In the genomic region with DNA sequence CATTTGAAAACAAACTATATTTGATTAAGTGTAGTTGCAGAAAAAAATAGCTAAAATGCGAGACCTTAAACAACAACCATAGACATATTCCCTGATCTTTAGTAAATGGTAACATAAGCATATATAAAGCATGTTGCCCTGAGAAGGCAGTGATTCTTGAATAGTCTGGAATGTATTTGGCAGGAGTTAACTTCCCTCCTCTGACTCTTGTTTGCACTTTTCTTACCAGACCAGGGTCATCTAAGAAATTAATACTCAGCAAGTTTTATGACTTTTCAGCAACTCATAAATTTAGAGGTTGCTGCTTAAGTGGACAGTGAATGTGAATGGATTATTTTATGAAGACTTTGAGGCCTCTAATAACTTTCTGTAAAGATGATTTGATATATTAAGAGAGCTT, we compare ENCODE assay signal across 23 cellular contexts. TPM values are rescaled to one million over a fixed set of nuclear protein-coding genes. Genes with fewer than 3 reads are reported as not detected.
DNase-seq lines count a peak whose midpoint lies in the region; ATAC-seq, FAIRE-seq and TF ChIP-seq lines count a peak whose summit lies in the region.
"Had no signal": no experiment of that assay in that cellular context is flagged by ENCODE, and none has a peak within 500 bp of the region (broad histone marks: within the 10 kb centered on the region; RNA-seq: fewer than 3 reads in every experiment).

No MANE protein-coding gene starts in this region.

- no peak overlapping the region for H3K4me2 ChIP-seq in A549
- no peak overlapping the region for H3K4me2 ChIP-seq in fibroblast of lung (ENCODE audit: extremely low read depth, insufficient read depth, low read length)
- H3K4me2 ChIP-seq: BLaER1 treated with 17β-estradiol and CSF1 and Interleukin-3, amounts not matched to agents 10 nM and 100 nM; KMS-11 had no signal

- FAIRE-seq in A549 (lab: Jason Lieb, UNC) (no peak), pancreas (lab: Jason Lieb, UNC) (no peak)
- FAIRE-seq: GM12878, RCC 7860 had no signal

- no peaks in the 10 kb centered on the region for H3K9me3 Mint-ChIP-seq in endothelial cell (ENCODE audit: unreplicated experiment)
- H3K9me3 Mint-ChIP-seq: CD4-positive, alpha-beta T cell; HFFc6 had no signal

- H3K79me2 ChIP-seq in fibroblast of lung (ENCODE audit: control insufficient read depth, insufficient read depth, low read length): no peaks in the 10 kb centered on the region

- H3K27me3 Mint-ChIP-seq in endothelial cell (ENCODE audit: unreplicated experiment): no peaks in the 10 kb centered on the region
- H3K27me3 Mint-ChIP-seq: CD4-positive, alpha-beta T cell had no signal

- H3K36me3 ChIP-seq in adipocyte (ENCODE audit: control insufficient read depth, insufficient read depth, low read length, severe bottlenecking): no peaks in the 10 kb centered on the region
- no peaks in the 10 kb centered on the region for H3K36me3 ChIP-seq in fibroblast of lung (ENCODE audit: control insufficient read depth, insufficient read depth, low read length)
- no peaks in the 10 kb centered on the region for H3K36me3 ChIP-seq in pancreas
- H3K36me3 ChIP-seq in ovary: no peaks in the 10 kb centered on the region
- H3K36me3 ChIP-seq: BLaER1 treated with 17β-estradiol and CSF1 and Interleukin-3, amounts not matched to agents 10 nM and 100 nM; HAP-1 had no signal

- ATAC-seq in A549: no peak
- ATAC-seq in pancreas: peak in 3 of 4 donors; percentile 47 to 69 (median 68)
- ATAC-seq: GM12878 had no signal

- no peak for TF ChIP-seq POLR2A in A549 (IDR thresholded peaks at IDR 0.05; ENCODE audit: low read length)
- no peak for TF ChIP-seq POLR2A in ovary (IDR thresholded peaks at IDR 0.05)

- H3K4me1 Mint-ChIP-seq in endothelial cell (ENCODE audit: unreplicated experiment): no peaks in the 10 kb centered on the region

- no peaks in the 10 kb centered on the region for H4K20me1 ChIP-seq in fibroblast of lung (ENCODE audit: control insufficient read depth, extremely low read depth, insufficient read depth, low read length)
- H4K20me1 ChIP-seq: BLaER1 treated with 17β-estradiol and CSF1 and Interleukin-3, amounts not matched to agents 10 nM and 100 nM had no signal

- POLR2A ChIA-PET in A549 (lab: Yijun Ruan, JAX): no interaction called here

- TF ChIP-seq CTCF in A549 (IDR thresholded peaks at IDR 0.05) (no peak), fibroblast of lung (conservative IDR thresholded peaks at IDR 0.05 in 1 of 2, IDR thresholded peaks at IDR 0.05 in 1 of 2; ENCODE audit: low read depth in 1 of 2, low read length in 2 of 2) (no peak), pancreas (IDR thresholded peaks at IDR 0.05) (no peak), ovary (IDR thresholded peaks at IDR 0.05) (no peak), endothelial cell (IDR thresholded peaks at IDR 0.05; ENCODE audit: unreplicated experiment) (no peak)

- TF ChIP-seq EP300 in A549 (IDR thresholded peaks at IDR 0.05): no peak
- TF ChIP-seq EP300 in ovary (IDR thresholded peaks at IDR 0.05): no peak

- no peak overlapping the region for H2AFZ ChIP-seq in fibroblast of lung (ENCODE audit: low read length)

- WGBS in A549 (ENCODE audit: missing lambda C conversion rate): 80% methylated on average over 1 of the region's 1 CpG
- 90 to 95% methylated on average over 1 of the region's 1 CpG for WGBS in pancreas, 2 donors
- WGBS in ovary, 3 donors: 63 to 83% (median 69%) methylated on average over 1 of the region's 1 CpG

- H3K27me3 ChIP-seq in adipocyte (replicated peaks; ENCODE audit: control insufficient read depth, insufficient read depth, low read length) (no peaks in the 10 kb centered on the region), fibroblast of lung (ENCODE audit: control insufficient read depth, insufficient read depth, low read length) (no peaks in the 10 kb centered on the region), pancreas (no peaks in the 10 kb centered on the region), ovary (no peaks in the 10 kb centered on the region)
- H3K27me3 ChIP-seq: BLaER1 treated with 17β-estradiol and CSF1 and Interleukin-3, amounts not matched to agents 10 nM and 100 nM had no signal

- CTCF ChIA-PET in A549 (lab: Yijun Ruan, JAX): no interaction called here

- H3K27ac Mint-ChIP-seq in endothelial cell (ENCODE audit: unreplicated experiment): no peak overlapping the region
- H3K27ac Mint-ChIP-seq: CD4-positive, alpha-beta T cell; HFFc6 had no signal

- H3K9me3 ChIP-seq in A549 (no peaks in the 10 kb centered on the region), adipocyte (ENCODE audit: control insufficient read depth, low read length) (no peaks in the 10 kb centered on the region), fibroblast of lung (ENCODE audit: control insufficient read depth, insufficient read depth, low read depth, low read length) (no peaks in the 10 kb centered on the region), pancreas (no peaks in the 10 kb centered on the region), ovary (no peaks in the 10 kb centered on the region)
- H3K9me3 ChIP-seq: BLaER1 treated with 17β-estradiol and CSF1 and Interleukin-3, amounts not matched to agents 10 nM and 100 nM; HAP-1 had no signal

- H3K36me3 Mint-ChIP-seq in endothelial cell (ENCODE audit: low read depth, unreplicated experiment): no peaks in the 10 kb centered on the region

- intact Hi-C loops in pancreas (cut with DNase I): no loop called here
- intact Hi-C loops in ovary (cut with DNase I): no loop called here

- H3K4me3 Mint-ChIP-seq in endothelial cell (ENCODE audit: unreplicated experiment): no peak overlapping the region
- H3K4me3 Mint-ChIP-seq: CD4-positive, alpha-beta T cell; HFFc6 had no signal

- H3K9ac ChIP-seq in adipocyte (ENCODE audit: low read length) (no peak overlapping the region), fibroblast of lung (ENCODE audit: insufficient read depth, low read length) (no peak overlapping the region)
- H3K9ac ChIP-seq: BLaER1 treated with 17β-estradiol and CSF1 and Interleukin-3, amounts not matched to agents 10 nM and 100 nM; KMS-11 had no signal

- H3K4me1 ChIP-seq in A549 (no peaks in the 10 kb centered on the region), adipocyte (ENCODE audit: control insufficient read depth, insufficient read depth, low read length) (peaks cover 31% of the 10 kb centered on the region), fibroblast of lung (ENCODE audit: control insufficient read depth, extremely low read depth, insufficient read depth, low read length) (no peaks in the 10 kb centered on the region), pancreas (peaks cover 7 to 18% (median 14%) of the 10 kb centered on the region in 3 donors), ovary (ENCODE audit: insufficient read depth) (no peaks in the 10 kb centered on the region)
- H3K4me1 ChIP-seq: BLaER1 treated with 17β-estradiol and CSF1 and Interleukin-3, amounts not matched to agents 10 nM and 100 nM; HAP-1 had no signal

- DNase-seq in A549 (ENCODE audit: low read depth in 1 of 2, low spot score in 1 of 2) (no peak), adipocyte (ENCODE audit: low read depth) (peak; percentile 29), fibroblast of lung (ENCODE audit: low read depth in 2 of 2) (peak; percentile 12 to 36), pancreas (no peak), ovary (no peak), endothelial cell (ENCODE audit: low spot score) (no peak)
- DNase-seq in stimulated activated CD4-positive, alpha-beta T cell treated with anti-CD3 and anti-CD28 coated beads, Interleukin-15, amount 100 ng/mL, for 24 hours: no peak
- DNase-seq: AML-193; CD4-positive, alpha-beta T cell; COR-L47; GOT3; HFFc6; IMR-90; NCI-H1048; NCI-H1694; OCI-M1; SIG-M5 had no signal

- H3K27ac ChIP-seq in A549 (no peak overlapping the region), fibroblast of lung (ENCODE audit: insufficient read depth, low read length) (no peak overlapping the region), pancreas (no peak overlapping the region), ovary (no peak overlapping the region)
- H3K27ac ChIP-seq: BLaER1 treated with 17β-estradiol and CSF1 and Interleukin-3, amounts not matched to agents 10 nM and 100 nM; KMS-11; SK-N-MC had no signal

- TF ChIP-seq RAD21 in A549 (conservative IDR thresholded peaks at IDR 0.05 in 1 of 2, IDR thresholded peaks at IDR 0.05 in 1 of 2): no peak

- H3K4me3 ChIP-seq in A549 (no peak overlapping the region), adipocyte (ENCODE audit: low read length) (no peak overlapping the region), fibroblast of lung (replicated peaks in 1 of 4; ENCODE audit: control extremely low read depth in 1 of 4, insufficient read depth in 1 of 4, low read depth in 3 of 4, low read length in 4 of 4) (no peak overlapping the region), pancreas (no peak overlapping the region), ovary (no peak overlapping the region)
- H3K4me3 ChIP-seq: BLaER1 treated with 17β-estradiol and CSF1 and Interleukin-3, amounts not matched to agents 10 nM and 100 nM; GM12878; HAP-1; SK-N-MC had no signal

TF ChIP-seq in A549, 52 proteins besides CTCF, POLR2A, EP300 and RAD21:
- TF ChIP-seq MAFK (IDR thresholded peaks at IDR 0.05; ENCODE audit: partially characterized antibody): peak; percentile 5
- TF ChIP-seq CBX2 (IDR thresholded peaks at IDR 0.05; ENCODE audit: borderline replicate concordance, low read depth): no peak

RNA-seq across cellular contexts. Expression of a gene that starts 55.3 kb away (rescaled TPM):
- polyA plus RNA-seq in A549 (2011; rRNA removed) (5.1 and 6.2 TPM in 2 replicates), A549 (2017; fragmentation: RNase III; extraction: RNeasy Plus Mini Kit Qiagen cat#74134 plus additional on column Dnase treatment) (2.5 to 3.1 TPM (median 3.1 TPM) in 3 replicates), fibroblast of lung (8.0 and 8.8 TPM in 2 replicates), pancreas (10 to 100 TPM in 1 of 2 donors, 1 to 10 TPM in 1; 8.2 to 13.5 TPM), ovary (1 to 10 TPM; 5.3 to 8.1 TPM)
- 0.49 and 0.62 TPM in 2 replicates for polyA plus RNA-seq in A549 (2012; cell fraction: cytosol; rRNA removed)
- polyA plus RNA-seq in A549 (2012; cell fraction: nucleus; rRNA removed): 0.64 and 0.93 TPM in 2 replicates
- polyA minus RNA-seq in A549 (2011; rRNA and poly(A)+ RNA removed): 0.92 and 1.1 TPM in 2 replicates
- total RNA-seq in fibroblast of lung (9.8 and 15.4 TPM in 2 replicates), pancreas (10 to 100 TPM in 2 of 6 donors, 1 to 10 TPM in 4; 5.7 to 12.7 (median 8.2) TPM), ovary (1 to 10 TPM; 4.9 to 9.9 (median 7.2) TPM), endothelial cell (ENCODE audit: unreplicated experiment) (6.1 TPM)
- 5.5 and 6.1 TPM in 2 replicates for polyA plus RNA-seq in fibroblast of lung (2012)
- polyA minus RNA-seq in fibroblast of lung (ENCODE audit: low replicate concordance): 0.22 and 2.5 TPM in 2 replicates

Comparison
In these comparisons a context has a peak if more than half of its experiments do, and no peak if none do; other contexts are left out.
1. ATAC-seq: peak in pancreas (3 of 4); none in A549 (0 of 2).
2. DNase-seq: peak in adipocyte (single experiment) and fibroblast of lung (2 of 2); none in A549 (0 of 2), pancreas (0 of 6), stimulated activated CD4-positive, alpha-beta T cell treated with anti-CD3 and anti-CD28 coated beads, Interleukin-15, amount 100 ng/mL, for 24 hours (single experiment), ovary (0 of 5) and endothelial cell (single experiment).